ENCODE assay signal across 26 cellular contexts in genomic region chr20:57819981-57820380, GRCh38.
"Had no signal": no experiment of that assay in that cellular context is flagged by ENCODE, and none has a peak within 500 bp of the region (broad histone marks: within the 10 kb centered on the region; RNA-seq: fewer than 3 reads in every experiment).

No MANE protein-coding gene starts in this region.

- H3K27ac ChIP-seq: left lung, lower lobe of right lung, neural progenitor cell, pancreas, right atrium auricular region, right lobe of liver, skin epidermis, suprapubic skin, thoracic aorta, tibial artery, upper lobe of right lung had no signal

- DNase-seq: hippocampal formation; kidney; left colon; lower lobe of right lung; mammary epithelial cell; mesenchymal stem cell; natural killer cell; nephron progenitor cell; right lobe of liver; stimulated activated CD4-positive, alpha-beta T cell treated with anti-CD3 and anti-CD28 coated beads, Interleukin-12 subunit alpha, Interleukin-12 subunit beta, amount 100 ng/mL, for 4 hours; stimulated activated CD4-positive, alpha-beta T cell treated with anti-CD3 and anti-CD28 coated beads, Interleukin-15, amount 100 ng/mL, for 24 hours; stimulated activated CD4-positive, alpha-beta T cell treated with anti-CD3 and anti-CD28 coated beads, Interleukin-2, amount 100 ng/mL, for 24 hours; stimulated activated CD4-positive, alpha-beta T cell treated with anti-CD3 and anti-CD28 coated beads, Interleukin-4, amount 100 ng/mL, for 1 hour; stimulated activated naive CD4-positive, alpha-beta T cell; tibial artery; trophoblast cell; upper lobe of right lung had no signal

- H3K4me1 Mint-ChIP-seq: natural killer cell, neural progenitor cell had no signal

- H3K9me3 ChIP-seq: left lung, lower lobe of right lung, pancreas, right atrium auricular region, right lobe of liver, suprapubic skin, thoracic aorta, tibial artery, upper lobe of right lung had no signal

- H3K4me3 Mint-ChIP-seq: natural killer cell; nephron progenitor cell; neural progenitor cell; stimulated activated naive CD8-positive, alpha-beta T cell treated with anti-CD3 and anti-CD28 coated beads, Interleukin-15, Interleukin-2, amounts not matched to agents 100 ng/mL and 50 ng/mL, for 24 hours had no signal

- H3K27ac Mint-ChIP-seq: natural killer cell; nephron progenitor cell; neural progenitor cell; progenitor cell of endocrine pancreas; stimulated activated naive CD8-positive, alpha-beta T cell treated with anti-CD3 and anti-CD28 coated beads, Interleukin-15, Interleukin-2, amounts not matched to agents 100 ng/mL and 50 ng/mL, for 24 hours had no signal

- H3K9me3 Mint-ChIP-seq: natural killer cell; nephron progenitor cell; neural progenitor cell; stimulated activated naive CD8-positive, alpha-beta T cell treated with anti-CD3 and anti-CD28 coated beads, Interleukin-15, Interleukin-2, amounts not matched to agents 100 ng/mL and 50 ng/mL, for 24 hours had no signal

- H3K36me3 ChIP-seq: left lung, lower lobe of right lung, neural progenitor cell, pancreas, right atrium auricular region, right lobe of liver, suprapubic skin, thoracic aorta, tibial artery, upper lobe of right lung had no signal

- ATAC-seq: left colon, left lung, lower lobe of right lung, pancreas had no signal

- H3K36me3 Mint-ChIP-seq: natural killer cell, neural progenitor cell had no signal
